ENCODE assay signal across 8 cellular contexts in genomic region chr1:185156854-185157598, GRCh38. TPM values are rescaled to one million over a fixed set of nuclear protein-coding genes. Genes with fewer than 3 reads are reported as not detected.
A peak's percentile ranks its signal among the peaks of the same experiment; 100 is the strongest.
DNase-seq lines count a peak whose midpoint lies in the region; ATAC-seq and TF ChIP-seq lines count a peak whose summit lies in the region.

A gene with protein sequence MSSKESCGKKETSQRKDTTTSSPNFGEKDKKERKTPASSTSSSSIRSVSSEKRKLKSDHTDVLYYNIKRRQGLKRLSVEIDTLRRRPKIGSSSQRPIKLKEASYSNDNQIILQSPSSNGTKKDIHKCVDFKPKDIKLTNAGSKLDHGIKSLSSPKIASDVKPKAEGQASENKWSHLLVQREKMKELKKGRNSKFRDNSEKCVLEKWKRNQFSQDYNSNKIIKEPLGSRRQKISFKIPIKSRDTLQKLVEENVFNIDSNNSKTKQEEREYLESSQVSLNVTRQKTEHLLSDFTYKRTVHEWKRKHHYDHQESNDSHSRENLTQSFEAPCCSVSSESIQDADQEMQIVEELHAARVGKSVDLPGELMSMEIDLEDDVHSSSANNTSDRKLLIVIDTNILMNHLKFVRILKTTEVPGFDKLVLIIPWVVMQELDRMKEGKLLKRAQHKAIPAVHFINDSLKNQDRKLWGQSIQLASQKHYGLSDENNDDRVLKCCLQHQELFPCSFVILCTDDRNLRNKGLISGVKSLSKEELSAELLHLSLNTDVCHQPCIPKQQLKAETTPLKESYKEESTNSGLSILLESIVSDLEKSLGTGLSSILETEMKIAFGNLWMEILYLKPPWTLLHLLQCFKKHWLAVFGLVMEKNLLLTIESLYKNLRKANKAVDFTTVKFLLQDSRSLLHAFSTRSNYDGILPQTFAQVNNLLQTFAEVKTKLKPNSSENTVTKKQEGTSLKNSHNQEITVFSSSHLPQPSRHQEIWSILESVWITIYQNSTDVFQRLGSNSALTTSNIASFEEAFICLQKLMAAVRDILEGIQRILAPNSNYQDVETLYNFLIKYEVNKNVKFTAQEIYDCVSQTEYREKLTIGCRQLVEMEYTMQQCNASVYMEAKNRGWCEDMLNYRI (plus strand): TSS chr1:185157167. CDS start chr1:185160842, 3,675 bp downstream.
A gene with protein sequence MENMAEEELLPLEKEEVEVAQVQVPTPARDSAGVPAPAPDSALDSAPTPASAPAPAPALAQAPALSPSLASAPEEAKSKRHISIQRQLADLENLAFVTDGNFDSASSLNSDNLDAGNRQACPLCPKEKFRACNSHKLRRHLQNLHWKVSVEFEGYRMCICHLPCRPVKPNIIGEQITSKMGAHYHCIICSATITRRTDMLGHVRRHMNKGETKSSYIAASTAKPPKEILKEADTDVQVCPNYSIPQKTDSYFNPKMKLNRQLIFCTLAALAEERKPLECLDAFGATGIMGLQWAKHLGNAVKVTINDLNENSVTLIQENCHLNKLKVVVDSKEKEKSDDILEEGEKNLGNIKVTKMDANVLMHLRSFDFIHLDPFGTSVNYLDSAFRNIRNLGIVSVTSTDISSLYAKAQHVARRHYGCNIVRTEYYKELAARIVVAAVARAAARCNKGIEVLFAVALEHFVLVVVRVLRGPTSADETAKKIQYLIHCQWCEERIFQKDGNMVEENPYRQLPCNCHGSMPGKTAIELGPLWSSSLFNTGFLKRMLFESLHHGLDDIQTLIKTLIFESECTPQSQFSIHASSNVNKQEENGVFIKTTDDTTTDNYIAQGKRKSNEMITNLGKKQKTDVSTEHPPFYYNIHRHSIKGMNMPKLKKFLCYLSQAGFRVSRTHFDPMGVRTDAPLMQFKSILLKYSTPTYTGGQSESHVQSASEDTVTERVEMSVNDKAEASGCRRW (minus strand): TSS chr1:185156953. CDS start chr1:185156712, 241 bp downstream.

- DNase-seq in DMS 273 treated with DMSO at 0.1 percent for 48 hours (lab: John Stamatoyannopoulos, UW) (peak; percentile 99), OCI-M2 (lab: John Stamatoyannopoulos, UW; ENCODE audit: unreplicated experiment) (peak; percentile 92), erythroblast (lab: John Stamatoyannopoulos, UW) (peak; percentile 99)
- DNase-seq in activated T-cell treated with anti-CD3 and anti-CD28 coated beads, Interleukin-2, amount 50 U/mL, for 24 hours, result peak; percentile 98
- peak; percentile 98 for DNase-seq in stimulated activated CD8-positive, alpha-beta memory T cell treated with anti-CD3 and anti-CD28 coated beads, Interleukin-4, amount 100 ng/mL, for 48 hours

- peak within 1 kb of the TSS; percentile 91 to 100 (median 98) for H3K4me3 Mint-ChIP-seq in IgD-negative memory B cell
- peak within 1 kb of the TSS; percentile 92 for H3K4me3 Mint-ChIP-seq in activated T-cell treated with anti-CD3 and anti-CD28 coated beads, Interleukin-2, amount 50 U/mL, for 24 hours

- H3K27me3 ChIP-seq in mucosa of rectum (ENCODE audit: control insufficient read depth in 2 of 2, insufficient read depth in 2 of 2, low read length in 2 of 2), result no peaks in the 10 kb centered on the region

- H3K27ac Mint-ChIP-seq in IgD-negative memory B cell, result peak within 1 kb of the TSS; percentile 99 to 100 (median 99)
- peak within 1 kb of the TSS; percentile 99 for H3K27ac Mint-ChIP-seq in activated T-cell treated with anti-CD3 and anti-CD28 coated beads, Interleukin-2, amount 50 U/mL, for 24 hours

- no peaks in the 10 kb centered on the region for H3K27me3 Mint-ChIP-seq in IgD-negative memory B cell
- no peaks in the 10 kb centered on the region for H3K27me3 Mint-ChIP-seq in activated T-cell treated with anti-CD3 and anti-CD28 coated beads, Interleukin-2, amount 50 U/mL, for 24 hours

- H3K4me1 Mint-ChIP-seq in IgD-negative memory B cell, result peaks cover 17 to 41% (median 26%) of the 10 kb centered on the region in 3 donors
- H3K4me1 Mint-ChIP-seq in activated T-cell treated with anti-CD3 and anti-CD28 coated beads, Interleukin-2, amount 50 U/mL, for 24 hours (ENCODE audit: low read depth), result peaks cover 60% of the 10 kb centered on the region

- no peaks in the 10 kb centered on the region for H3K9me3 Mint-ChIP-seq in IgD-negative memory B cell
- H3K9me3 Mint-ChIP-seq in activated T-cell treated with anti-CD3 and anti-CD28 coated beads, Interleukin-2, amount 50 U/mL, for 24 hours, result no peaks in the 10 kb centered on the region

- peak within 1 kb of the TSS; percentile 85 to 91 for H3K4me3 ChIP-seq in mucosa of rectum (ENCODE audit: low read length in 2 of 2)

- H3K36me3 ChIP-seq in mucosa of rectum (ENCODE audit: control insufficient read depth in 2 of 2, insufficient read depth in 2 of 2, low read length in 2 of 2), result peaks cover 0 to 1% of the 10 kb centered on the region in 2 donors

- ATAC-seq in GM21529 (IDR thresholded peaks at IDR 0.05; ENCODE audit: unreplicated experiment), result peak; percentile 93

- peak; percentile 99 for TF ChIP-seq POLR2A in erythroblast (IDR thresholded peaks at IDR 0.05; ENCODE audit: low read length)

- H3K9ac ChIP-seq in mucosa of rectum (ENCODE audit: low read depth in 1 of 2, low read length in 2 of 2), result peak within 1 kb of the TSS; percentile 95 to 97

- peaks cover 6 to 18% of the 10 kb centered on the region in 2 donors for H3K4me1 ChIP-seq in mucosa of rectum (ENCODE audit: control insufficient read depth in 2 of 2, insufficient read depth in 2 of 2, low read length in 2 of 2)

- peak within 1 kb of the TSS; percentile 98 to 100 for H3K27ac ChIP-seq in mucosa of rectum (ENCODE audit: low read depth in 2 of 2, low read length in 2 of 2)

- H3K36me3 Mint-ChIP-seq in IgD-negative memory B cell, result peaks cover 4% of the 10 kb centered on the region
- H3K36me3 Mint-ChIP-seq in activated T-cell treated with anti-CD3 and anti-CD28 coated beads, Interleukin-2, amount 50 U/mL, for 24 hours (ENCODE audit: low read depth), result peaks cover 16% of the 10 kb centered on the region

- no peaks in the 10 kb centered on the region for H3K9me3 ChIP-seq in mucosa of rectum (ENCODE audit: control insufficient read depth in 2 of 2, low read length in 2 of 2)

RNA-seq across cellular contexts. Expression of the first gene that starts in this region (rescaled TPM):
- polyA plus RNA-seq in IgD-negative memory B cell, result 2.5 TPM

RNA-seq across cellular contexts. Expression of the second gene that starts in this region (rescaled TPM):
- 22.5 TPM for polyA plus RNA-seq in IgD-negative memory B cell

Comparison
In these comparisons a context has a peak if more than half of its experiments do, and no peak if none do; other contexts are left out.
1. Peak in every context shown above with its lines: DNase-seq, ATAC-seq, H3K4me3 ChIP-seq and H3K27ac ChIP-seq.